26 cellular contexts compared by ENCODE assay signal in genomic region chr12:124284368-124284767, GRCh38.
"Had no signal": no experiment of that assay in that cellular context is flagged by ENCODE, and none has a peak within 500 bp of the region (broad histone marks: within the 10 kb centered on the region; RNA-seq: fewer than 3 reads in every experiment).

No MANE protein-coding gene starts in this region.

- ATAC-seq: psoas muscle; right cardiac atrium; right lobe of liver; stimulated activated effector memory CD8-positive, alpha-beta T cell treated with anti-CD3 and anti-CD28 coated beads, Interleukin-12 subunit alpha, Interleukin-12 subunit beta, amount 100 ng/mL, for 72 hours; stimulated activated naive B cell treated with anti-CD40 and anti-IgM and Interleukin-4, amounts not matched to agents 10 μg/mL and 1 μg/mL and 100 μg/mL, for 72 hours had no signal

- H3K27me3 ChIP-seq: neural progenitor cell, ovary, right lobe of liver, thyroid gland, tibial nerve, upper lobe of left lung, vagina had no signal

- H3K36me3 Mint-ChIP-seq: stimulated activated effector memory CD8-positive, alpha-beta T cell treated with anti-CD3 and anti-CD28 coated beads, Interleukin-12 subunit alpha, Interleukin-12 subunit beta, amount 100 ng/mL, for 72 hours had no signal

- H2AFZ ChIP-seq: neural progenitor cell, parathyroid adenoma had no signal

- H3K4me1 ChIP-seq: parathyroid adenoma, right lobe of liver had no signal

- H3K4me2 ChIP-seq: neural progenitor cell had no signal

- H3K4me1 Mint-ChIP-seq: stimulated activated effector memory CD8-positive, alpha-beta T cell treated with anti-CD3 and anti-CD28 coated beads, Interleukin-12 subunit alpha, Interleukin-12 subunit beta, amount 100 ng/mL, for 72 hours; stimulated activated naive B cell treated with anti-CD40 and anti-IgM and Interleukin-4, amounts not matched to agents 10 μg/mL and 1 μg/mL and 100 μg/mL, for 72 hours had no signal

- H3K9me3 ChIP-seq: ovary, right lobe of liver, thyroid gland, vagina had no signal

- H3K27ac Mint-ChIP-seq: neural progenitor cell; progenitor cell of endocrine pancreas; stimulated activated effector memory CD8-positive, alpha-beta T cell treated with anti-CD3 and anti-CD28 coated beads, Interleukin-12 subunit alpha, Interleukin-12 subunit beta, amount 100 ng/mL, for 72 hours; stimulated activated naive B cell treated with anti-CD40 and anti-IgM and Interleukin-4, amounts not matched to agents 10 μg/mL and 1 μg/mL and 100 μg/mL, for 72 hours; stimulated activated naive CD8-positive, alpha-beta T cell treated with anti-CD3 and anti-CD28 coated beads, Interleukin-15, Interleukin-2, amounts not matched to agents 100 ng/mL and 50 ng/mL, for 24 hours had no signal

- H3K79me2 ChIP-seq: parathyroid adenoma had no signal

- H3K9ac ChIP-seq: neural progenitor cell, parathyroid adenoma had no signal

- H3K36me3 ChIP-seq: neural progenitor cell, ovary, right lobe of liver, sigmoid colon, stomach, thoracic aorta, thyroid gland, tibial nerve, upper lobe of left lung, vagina had no signal

- DNase-seq: occipital lobe; ovary; psoas muscle; right cardiac atrium; right lobe of liver; sigmoid colon; small intestine; stimulated activated CD4-positive, alpha-beta T cell treated with anti-CD3 and anti-CD28 coated beads, Interleukin-15, amount 100 ng/mL, for 24 hours; stimulated activated CD4-positive, alpha-beta T cell treated with anti-CD3 and anti-CD28 coated beads, Interleukin-2, amount 100 ng/mL, for 24 hours; stimulated activated CD4-positive, alpha-beta T cell treated with anti-CD3 and anti-CD28 coated beads, Interleukin-2, amount 100 ng/mL, for 48 hours; stimulated activated CD4-positive, alpha-beta T cell treated with anti-CD3 and anti-CD28 coated beads, Interleukin-4, amount 100 ng/mL, for 24 hours; stimulated activated naive B cell treated with anti-CD40 and anti-IgM and Interleukin-4, amounts not matched to agents 10 μg/mL and 1 μg/mL and 100 μg/mL, for 72 hours; stimulated activated naive CD4-positive, alpha-beta T cell treated with Interleukin-2 at 50 U/mL for 16 hours; stomach; thyroid gland; trophoblast cell; upper lobe of left lung had no signal

- H3K4me3 ChIP-seq: neural progenitor cell, ovary, psoas muscle, right lobe of liver, sigmoid colon, stomach, thoracic aorta, thyroid gland, tibial nerve, upper lobe of left lung, vagina had no signal

- H3K4me3 Mint-ChIP-seq: nephron; neural progenitor cell; stimulated activated effector memory CD8-positive, alpha-beta T cell treated with anti-CD3 and anti-CD28 coated beads, Interleukin-12 subunit alpha, Interleukin-12 subunit beta, amount 100 ng/mL, for 72 hours; stimulated activated naive B cell treated with anti-CD40 and anti-IgM and Interleukin-4, amounts not matched to agents 10 μg/mL and 1 μg/mL and 100 μg/mL, for 72 hours; stimulated activated naive CD8-positive, alpha-beta T cell treated with anti-CD3 and anti-CD28 coated beads, Interleukin-15, Interleukin-2, amounts not matched to agents 100 ng/mL and 50 ng/mL, for 24 hours had no signal
